ENCODE assay signal across 8 cellular contexts in the genomic region with DNA sequence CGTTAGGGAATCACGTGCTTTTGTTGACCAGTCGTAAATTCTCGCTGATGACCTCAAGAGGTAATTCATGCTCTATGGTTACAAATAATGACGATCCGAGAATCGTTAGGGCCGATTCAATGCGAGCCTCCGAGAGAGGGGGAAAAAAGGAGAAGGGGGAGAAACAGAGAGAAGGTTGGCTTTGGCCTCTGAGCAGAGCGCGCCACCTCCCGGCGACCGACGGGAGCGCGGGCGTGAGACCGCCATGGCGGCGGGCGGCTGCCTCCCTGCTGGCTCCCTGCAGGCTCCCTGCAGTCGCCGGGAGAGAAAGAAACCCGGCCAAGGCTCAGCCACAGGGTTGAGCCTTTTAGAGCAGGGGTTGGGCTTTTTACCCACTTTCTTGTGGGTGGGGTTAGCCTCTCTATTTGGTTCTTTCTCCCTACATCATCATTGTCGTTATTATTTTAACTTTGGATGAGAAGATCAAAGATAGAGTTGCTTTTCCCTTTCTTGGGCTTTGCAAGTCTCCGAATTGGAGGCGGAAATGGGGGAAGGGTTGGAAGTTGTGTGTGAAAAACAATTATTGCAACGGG. TPM values are rescaled to one million over a fixed set of nuclear protein-coding genes. Genes with fewer than 3 reads are reported as not detected.
DNase-seq lines count a peak whose midpoint lies in the region; ATAC-seq and TF ChIP-seq lines count a peak whose summit lies in the region.

No MANE protein-coding gene starts in this region.

- ATAC-seq in GM19035 (IDR thresholded peaks at IDR 0.05; ENCODE audit: unreplicated experiment): peak; percentile 54
- ATAC-seq in right lobe of liver: peak; percentile 74 to 77 (median 76)
- no peak for ATAC-seq in GM18519 (IDR thresholded peaks at IDR 0.05; ENCODE audit: low FRiP score, unreplicated experiment)

- H3K27me3 ChIP-seq in A673 (replicated peaks; ENCODE audit: insufficient read depth, low read depth, low read length, poor library complexity) (no peaks in the 10 kb centered on the region), mammary epithelial cell (ENCODE audit: insufficient read depth, low read length) (peaks cover 11% of the 10 kb centered on the region), right lobe of liver (peaks cover 0 to 45% of the 10 kb centered on the region in 2 donors)

- H3K9me3 ChIP-seq in A673 (ENCODE audit: low read depth, low read length, poor library complexity, severe bottlenecking) (no peaks in the 10 kb centered on the region), mammary epithelial cell (replicated peaks; ENCODE audit: insufficient read depth, low read length) (no peaks in the 10 kb centered on the region), right lobe of liver (no peaks in the 10 kb centered on the region)

- TF ChIP-seq CTCF in A673 (conservative IDR thresholded peaks at IDR 0.05; ENCODE audit: low read depth, low read length): peak; percentile 96
- peak; percentile 79 for TF ChIP-seq CTCF in WI38 (IDR thresholded peaks at IDR 0.05; ENCODE audit: low read depth, low read length)
- peak; percentile 80 to 91 for TF ChIP-seq CTCF in mammary epithelial cell (conservative IDR thresholded peaks at IDR 0.05 in 1 of 2, IDR thresholded peaks at IDR 0.05 in 1 of 2; ENCODE audit: extremely low read depth in 1 of 2, insufficient read depth in 1 of 2, low read depth in 1 of 2, low read length in 2 of 2)
- TF ChIP-seq CTCF in right lobe of liver (IDR thresholded peaks at IDR 0.05): peak; percentile 60 to 88 (median 79)

- peak; percentile 93 for DNase-seq in A673 (ENCODE audit: low spot score)
- DNase-seq in NCI-H2107 treated with DMSO at 0.1 percent for 48 hours (lab: John Stamatoyannopoulos, UW; ENCODE audit: unreplicated experiment): peak; percentile 93
- DNase-seq in mammary epithelial cell: peak; percentile 65
- peak in 2 of 3 donors; percentile 68 to 72 for DNase-seq in right lobe of liver
- peak; percentile 61 to 76 (median 65) for DNase-seq in stimulated activated CD4-positive, alpha-beta T cell treated with anti-CD3 and anti-CD28 coated beads, TNF-alpha, amount 100 ng/mL, for 48 hours (ENCODE audit: low read depth in 3 of 3)

- peaks cover 43% of the 10 kb centered on the region for H3K4me1 ChIP-seq in A673 (ENCODE audit: insufficient read depth, low read length, poor library complexity, severe bottlenecking)
- peaks cover 32% of the 10 kb centered on the region for H3K4me1 ChIP-seq in mammary epithelial cell (ENCODE audit: insufficient read depth, low read length)
- peaks cover 0 to 9% (median 0%) of the 10 kb centered on the region in 4 donors for H3K4me1 ChIP-seq in right lobe of liver

- TF ChIP-seq POLR2A in right lobe of liver (IDR thresholded peaks at IDR 0.05): no peak

- H3K4me2 ChIP-seq in mammary epithelial cell (ENCODE audit: insufficient read depth, low read depth, low read length): peak overlapping the region; percentile 100

- in situ Hi-C loops in mammary epithelial cell (cut with MboI; ENCODE audit: low sequenced_read_pairs in 2 of 2): loop anchor here (5.0 to 10.0 kb wide), 3 partner anchors 257 to 439 kb away; no protein-coding TSS in a partner anchor

- H3K4me3 ChIP-seq in A673 (ENCODE audit: low read depth, low read length, poor library complexity, severe bottlenecking) (peak overlapping the region; percentile 5), WI38 (ENCODE audit: low read depth, low read length) (peak overlapping the region; percentile 89), mammary epithelial cell (replicated peaks in 1 of 3; ENCODE audit: insufficient read depth in 1 of 3, low read depth in 2 of 3, low read length in 3 of 3) (peak overlapping the region in 1 of 3 experiments; percentile 46), right lobe of liver (no peak overlapping the region)

- H4K20me1 ChIP-seq in mammary epithelial cell (ENCODE audit: insufficient read depth, low read length): no peaks in the 10 kb centered on the region

- CTCF ChIA-PET in A673 (lab: Charles Lee) (interaction anchor here (0.6 to 0.8 kb wide), 5 partner anchors 52 to 367 kb away, joined by 3 to 5 read pairs (median 4); no protein-coding TSS in a partner anchor), mammary epithelial cell (lab: Charles Lee; ENCODE audit: low non-redundant PET) (interaction anchor here (0.6 to 1.4 kb wide), 3 partner anchors 143 to 272 kb away, joined by 4 to 14 read pairs (median 9); no protein-coding TSS in a partner anchor)

- H2AFZ ChIP-seq in mammary epithelial cell (ENCODE audit: low read depth, low read length): peak overlapping the region; percentile 93

- WGBS in mammary epithelial cell (ENCODE audit: low coverage, missing lambda C conversion rate): 4% methylated on average over 20 of the region's 30 CpGs
- 4% methylated on average over 21 of the region's 30 CpGs for WGBS in right lobe of liver (ENCODE audit: insufficient coverage, low coverage, low lambda C conversion rate, missing lambda C conversion rate)

- BruUV-seq in A673 (replicated peaks; lab: Mats Ljungman, UMichigan): no TSS peak
- BruUV-seq in mammary epithelial cell (replicated peaks; lab: Mats Ljungman, UMichigan): no TSS peak

- peaks cover 12% of the 10 kb centered on the region for H3K36me3 ChIP-seq in A673 (ENCODE audit: insufficient read depth, low read length, poor library complexity, severe bottlenecking)
- no peaks in the 10 kb centered on the region for H3K36me3 ChIP-seq in mammary epithelial cell (ENCODE audit: insufficient read depth, low read length)
- no peaks in the 10 kb centered on the region for H3K36me3 ChIP-seq in right lobe of liver

- peak overlapping the region; percentile 77 for H3K27ac ChIP-seq in A673 (ENCODE audit: low read depth, low read length, poor library complexity, severe bottlenecking)
- H3K27ac ChIP-seq in mammary epithelial cell (ENCODE audit: insufficient read depth, low read depth, low read length): no peak overlapping the region
- H3K27ac ChIP-seq in right lobe of liver: no peak overlapping the region

- POLR2A ChIA-PET in A673 (lab: Charles Lee; ENCODE audit: low non-redundant PET): no interaction called here

- H3K79me2 ChIP-seq in mammary epithelial cell (ENCODE audit: insufficient read depth, low read length): no peaks in the 10 kb centered on the region

- intact Hi-C loops in A673 (cut with micrococcal nuclease; ENCODE audit: unreplicated experiment): no loop called here
- intact Hi-C loops in mammary epithelial cell (cut with micrococcal nuclease): loop anchor here (1.0 to 5.0 kb wide), 6 partner anchors 243 to 442 kb away; no protein-coding TSS in a partner anchor
- intact Hi-C loops in right lobe of liver (cut with DNase I): no loop called here

- H3K9ac ChIP-seq in mammary epithelial cell (ENCODE audit: insufficient read depth, low read length): no peak overlapping the region

- dilution Hi-C loops in mammary epithelial cell (cut with HindIII; ENCODE audit: low sequenced_read_pairs): no loop called here

RNA-seq across cellular contexts. Expression of gene HOXB5, which starts 0.3 kb away (rescaled TPM):
- total RNA-seq in A673 (2021) (5.9 and 6.4 TPM in 2 replicates), mammary epithelial cell (not detected), right lobe of liver (under 1 TPM in 5 of 6 experiments, not detected in 1; 0.11 to 0.29 (median 0.19) TPM)
- not detected for polyA plus RNA-seq in mammary epithelial cell
- not detected for polyA minus RNA-seq in mammary epithelial cell

RNA-seq across cellular contexts. Expression of gene HOXB3, which starts 3.9 kb away (rescaled TPM):
- 40.7 and 46.1 TPM in 2 replicates for total RNA-seq in A673 (2021)
- 1 to 10 TPM; 1.5 to 5.2 TPM for total RNA-seq in mammary epithelial cell
- 2.6 TPM for polyA plus RNA-seq in mammary epithelial cell
- polyA minus RNA-seq in mammary epithelial cell: 0.67 TPM
- 1 to 10 TPM in 5 of 6 experiments, under 1 TPM in 1; 0.99 to 3.2 (median 2.6) TPM for total RNA-seq in right lobe of liver

RNA-seq across cellular contexts. Expression of gene HOXB6, which starts 10.9 kb away (rescaled TPM):
- 19.8 and 27.6 TPM in 2 replicates for total RNA-seq in A673 (2021)
- total RNA-seq in mammary epithelial cell: under 1 TPM; under 0.01 to 0.59 TPM
- 0.49 TPM for polyA plus RNA-seq in mammary epithelial cell
- polyA minus RNA-seq in mammary epithelial cell: not detected
- total RNA-seq in right lobe of liver: under 1 TPM; 0.18 to 0.83 (median 0.56) TPM

RNA-seq across cellular contexts. Expression of gene HOXB4, which starts 15.8 kb away (rescaled TPM):
- total RNA-seq in A673 (2021) (9.7 and 11.9 TPM in 2 replicates), mammary epithelial cell (under 1 TPM; 0.16 to 0.17 TPM), right lobe of liver (1 to 10 TPM in 1 of 6 experiments, under 1 TPM in 5; 0.31 to 1.1 (median 0.68) TPM)
- polyA plus RNA-seq in mammary epithelial cell: 0.01 TPM
- not detected for polyA minus RNA-seq in mammary epithelial cell

RNA-seq across cellular contexts. Expression of gene HOXB7, which starts 16.9 kb away (rescaled TPM):
- 32.2 and 37.9 TPM in 2 replicates for total RNA-seq in A673 (2021)
- total RNA-seq in mammary epithelial cell: not detected
- 0.67 TPM for polyA plus RNA-seq in mammary epithelial cell
- not detected for polyA minus RNA-seq in mammary epithelial cell
- total RNA-seq in right lobe of liver: under 1 TPM in 4 of 6 experiments, not detected in 2; 0.16 to 0.79 (median 0.30) TPM

Comparison
In these comparisons a context has a peak if more than half of its experiments do, and no peak if none do; other contexts are left out.
1. H3K4me3 ChIP-seq: peak in A673 (single experiment) and WI38 (single experiment); none in right lobe of liver (0 of 3).
2. RNA of gene HOXB6, which starts 10.9 kb away (total RNA-seq): 19.8 to 27.6 TPM in A673; 0.18 to 0.83 TPM in right lobe of liver and under 0.01 to 0.59 TPM in mammary epithelial cell; every median in the first group is over 10 times any median in the second.
3. Peak in every context shown above with its lines, with median percentiles within 50 percentile points of each other: DNase-seq and CTCF ChIP-seq.